23 cellular contexts compared by ENCODE assay signal in genomic region chr1:8965121-8965820, GRCh38. TPM values are rescaled to one million over a fixed set of nuclear protein-coding genes. Genes with fewer than 3 reads are reported as not detected.
DNase-seq lines count a peak whose midpoint lies in the region; ATAC-seq lines count a peak whose summit lies in the region.
"Had no signal": no experiment of that assay in that cellular context is flagged by ENCODE, and none has a peak within 500 bp of the region (broad histone marks: within the 10 kb centered on the region; RNA-seq: fewer than 3 reads in every experiment).

No MANE protein-coding gene starts in this region.

- H3K4me3 Mint-ChIP-seq in activated naive CD4-positive, alpha-beta T cell treated with anti-CD3 and anti-CD28 coated beads for 36 hours, result peak overlapping the region; percentile 20
- peak overlapping the region; percentile 68 for H3K4me3 Mint-ChIP-seq in activated naive CD8-positive, alpha-beta T cell treated with anti-CD3 and anti-CD28 coated beads, Interleukin-2, amount 50 U/mL, for 24 hours
- H3K4me3 Mint-ChIP-seq in stimulated activated naive CD8-positive, alpha-beta T cell treated with anti-CD3 and anti-CD28 coated beads, Interleukin-15, Interleukin-2, amounts not matched to agents 100 ng/mL and 50 ng/mL, for 24 hours, result peak overlapping the region; percentile 81
- H3K4me3 Mint-ChIP-seq: CD14-positive monocyte, nephron progenitor cell had no signal

- DNase-seq in activated naive CD4-positive, alpha-beta T cell treated with anti-CD3 and anti-CD28 coated beads for 36 hours, result peak; percentile 58
- no peak for DNase-seq in activated naive CD4-positive, alpha-beta T cell (lab: John Stamatoyannopoulos, UW)
- DNase-seq in NCI-H226 (peak; percentile 21), AG08396 (ENCODE audit: low spot score) (no peak), NOMO-1 treated with dmso at 0.1 percent for 144 hours (lab: John Stamatoyannopoulos, UW; ENCODE audit: unreplicated experiment) (no peak)
- no peak for DNase-seq in activated naive CD8-positive, alpha-beta T cell treated with anti-CD3 and anti-CD28 coated beads, Interleukin-2, amount 50 U/mL, for 24 hours
- DNase-seq: activated CD4-positive, alpha-beta T cell treated with anti-CD3 and anti-CD28 coated beads for 48 hours; effector CD8-positive, alpha-beta T cell; Kasumi-1; NCI-H1105; NCI-H510A; nephron progenitor cell; RPMI8226; stimulated activated CD4-positive, alpha-beta T cell treated with anti-CD3 and anti-CD28 coated beads, Interleukin-4, amount 100 ng/mL, for 4 hours had no signal

- H3K4me1 Mint-ChIP-seq in activated naive CD4-positive, alpha-beta T cell treated with anti-CD3 and anti-CD28 coated beads for 36 hours (ENCODE audit: low read depth), result peaks cover 71% of the 10 kb centered on the region
- peaks cover 86% of the 10 kb centered on the region for H3K4me1 Mint-ChIP-seq in activated naive CD8-positive, alpha-beta T cell treated with anti-CD3 and anti-CD28 coated beads, Interleukin-2, amount 50 U/mL, for 24 hours
- peaks cover 97% of the 10 kb centered on the region for H3K4me1 Mint-ChIP-seq in stimulated activated naive CD8-positive, alpha-beta T cell treated with anti-CD3 and anti-CD28 coated beads, Interleukin-15, Interleukin-2, amounts not matched to agents 100 ng/mL and 50 ng/mL, for 24 hours (ENCODE audit: low read depth)

- H3K9me3 Mint-ChIP-seq in activated naive CD4-positive, alpha-beta T cell treated with anti-CD3 and anti-CD28 coated beads for 36 hours, result peaks cover 5% of the 10 kb centered on the region
- H3K9me3 Mint-ChIP-seq in activated naive CD8-positive, alpha-beta T cell treated with anti-CD3 and anti-CD28 coated beads, Interleukin-2, amount 50 U/mL, for 24 hours, result peaks cover 4% of the 10 kb centered on the region
- H3K9me3 Mint-ChIP-seq in stimulated activated naive CD8-positive, alpha-beta T cell treated with anti-CD3 and anti-CD28 coated beads, Interleukin-15, Interleukin-2, amounts not matched to agents 100 ng/mL and 50 ng/mL, for 24 hours, result no peaks in the 10 kb centered on the region

- ATAC-seq in activated naive CD8-positive, alpha-beta T cell treated with anti-CD3 and anti-CD28 coated beads, Interleukin-2, amount 50 U/mL, for 24 hours, result peak; percentile 3
- no peak for ATAC-seq in GM19035 (IDR thresholded peaks at IDR 0.05; ENCODE audit: unreplicated experiment)
- ATAC-seq: esophagus mucosa, left lobe of liver had no signal

- CTCF ChIA-PET in activated naive CD4-positive, alpha-beta T cell treated with anti-CD3 and anti-CD28 coated beads for 36 hours (lab: Charles Lee), result interaction anchor here (0.7 to 1.5 kb wide), 5 partner anchors 22 to 250 kb away, joined by 3 to 6 read pairs (median 4); no protein-coding TSS in a partner anchor

- peak overlapping the region; percentile 85 for H3K27ac Mint-ChIP-seq in activated naive CD4-positive, alpha-beta T cell treated with anti-CD3 and anti-CD28 coated beads for 36 hours
- H3K27ac Mint-ChIP-seq in activated naive CD8-positive, alpha-beta T cell treated with anti-CD3 and anti-CD28 coated beads, Interleukin-2, amount 50 U/mL, for 24 hours, result peak overlapping the region; percentile 97
- peak overlapping the region; percentile 95 for H3K27ac Mint-ChIP-seq in stimulated activated naive CD8-positive, alpha-beta T cell treated with anti-CD3 and anti-CD28 coated beads, Interleukin-15, Interleukin-2, amounts not matched to agents 100 ng/mL and 50 ng/mL, for 24 hours
- H3K27ac Mint-ChIP-seq: CD14-positive monocyte, progenitor cell of endocrine pancreas had no signal

- peaks cover 38% of the 10 kb centered on the region for H3K36me3 Mint-ChIP-seq in activated naive CD4-positive, alpha-beta T cell treated with anti-CD3 and anti-CD28 coated beads for 36 hours (ENCODE audit: low read depth)
- H3K36me3 Mint-ChIP-seq in activated naive CD8-positive, alpha-beta T cell treated with anti-CD3 and anti-CD28 coated beads, Interleukin-2, amount 50 U/mL, for 24 hours (ENCODE audit: low read depth), result peaks cover 26% of the 10 kb centered on the region
- H3K36me3 Mint-ChIP-seq in stimulated activated naive CD8-positive, alpha-beta T cell treated with anti-CD3 and anti-CD28 coated beads, Interleukin-15, Interleukin-2, amounts not matched to agents 100 ng/mL and 50 ng/mL, for 24 hours (ENCODE audit: low read depth), result peaks cover 32% of the 10 kb centered on the region
- H3K36me3 Mint-ChIP-seq: CD14-positive monocyte had no signal

- intact Hi-C loops in activated naive CD4-positive, alpha-beta T cell treated with anti-CD3 and anti-CD28 coated beads for 36 hours (cut with micrococcal nuclease), result loop anchor here (1.0 kb wide), 1 partner anchor 87 kb away; the partner anchor contains the start of gene ENO1

- no peaks in the 10 kb centered on the region for H3K27me3 Mint-ChIP-seq in activated naive CD4-positive, alpha-beta T cell treated with anti-CD3 and anti-CD28 coated beads for 36 hours (ENCODE audit: low read depth)
- no peaks in the 10 kb centered on the region for H3K27me3 Mint-ChIP-seq in activated naive CD8-positive, alpha-beta T cell treated with anti-CD3 and anti-CD28 coated beads, Interleukin-2, amount 50 U/mL, for 24 hours
- H3K27me3 Mint-ChIP-seq in stimulated activated naive CD8-positive, alpha-beta T cell treated with anti-CD3 and anti-CD28 coated beads, Interleukin-15, Interleukin-2, amounts not matched to agents 100 ng/mL and 50 ng/mL, for 24 hours, result no peaks in the 10 kb centered on the region

RNA-seq across cellular contexts. Expression of gene CA6, which starts 19.6 kb away (rescaled TPM):
- under 1 TPM; 0.22 to 0.62 TPM for total RNA-seq in activated naive CD4-positive, alpha-beta T cell treated with anti-CD3 and anti-CD28 coated beads for 36 hours
- total RNA-seq: chondrocyte, esophagus mucosa, glomerular endothelial cell, left lobe of liver, progenitor cell of endocrine pancreas, vagina had no signal

Comparison
In these comparisons a context has a peak if more than half of its experiments do, and no peak if none do; other contexts are left out.
1. DNase-seq: peak in activated naive CD4-positive, alpha-beta T cell treated with anti-CD3 and anti-CD28 coated beads for 36 hours (single experiment) and NCI-H226 (single experiment); none in activated naive CD4-positive, alpha-beta T cell (0 of 4), activated naive CD8-positive, alpha-beta T cell treated with anti-CD3 and anti-CD28 coated beads, Interleukin-2, amount 50 U/mL, for 24 hours (single experiment), AG08396 (single experiment) and NOMO-1 treated with dmso at 0.1 percent for 144 hours (single experiment).
2. H3K4me3 Mint-ChIP-seq: peak in every context shown above with its lines; median percentile 81 in stimulated activated naive CD8-positive, alpha-beta T cell treated with anti-CD3 and anti-CD28 coated beads, Interleukin-15, Interleukin-2, amounts not matched to agents 100 ng/mL and 50 ng/mL, for 24 hours; 68 in activated naive CD8-positive, alpha-beta T cell treated with anti-CD3 and anti-CD28 coated beads, Interleukin-2, amount 50 U/mL, for 24 hours; 20 in activated naive CD4-positive, alpha-beta T cell treated with anti-CD3 and anti-CD28 coated beads for 36 hours.
3. Peak in every context shown above with its lines, with median percentiles within 50 percentile points of each other: H3K27ac Mint-ChIP-seq.